In genomic region chr22:31230871-31231621, GRCh38 we compare ENCODE assay signal across 8 cellular contexts. TPM values are rescaled to one million over a fixed set of nuclear protein-coding genes. Genes with fewer than 3 reads are reported as not detected.
A peak's percentile ranks its signal among the peaks of the same experiment; 100 is the strongest.
DNase-seq lines count a peak whose midpoint lies in the region; ATAC-seq, FAIRE-seq and TF ChIP-seq lines count a peak whose summit lies in the region.

No MANE protein-coding gene starts in this region.

- H3K27ac ChIP-seq in coronary artery (peak overlapping the region in 1 of 2 donors; percentile 64), thoracic aorta (peak overlapping the region; percentile 54 to 86)

- H3K36me3 ChIP-seq in thoracic aorta = no peaks in the 10 kb centered on the region

- H3K9me3 ChIP-seq in thoracic aorta = no peaks in the 10 kb centered on the region

- no peak overlapping the region for H3K4me3 ChIP-seq in coronary artery
- no peak overlapping the region for H3K4me3 ChIP-seq in thoracic aorta

- ATAC-seq in thoracic aorta (ENCODE audit: insufficient number of reproducible peaks, low FRiP score, low read depth) = peak; percentile 82
- no peak for ATAC-seq in GM21423 (IDR thresholded peaks at IDR 0.05; ENCODE audit: unreplicated experiment)
- ATAC-seq in HG02588 (IDR thresholded peaks at IDR 0.05; ENCODE audit: unreplicated experiment) = no peak

- TF ChIP-seq CTCF in D721Med (IDR thresholded peaks at IDR 0.05; ENCODE audit: insufficient read depth, missing control alignments) = peak; percentile 73
- TF ChIP-seq CTCF in coronary artery (IDR thresholded peaks at IDR 0.05) = peak; percentile 19
- peak; percentile 63 for TF ChIP-seq CTCF in thoracic aorta (IDR thresholded peaks at IDR 0.05)

- peaks cover 10 to 27% of the 10 kb centered on the region in 2 donors for H3K4me1 ChIP-seq in thoracic aorta (ENCODE audit: control insufficient read depth in 1 of 2, low read depth in 2 of 2)

- FAIRE-seq in D721Med (lab: Jason Lieb, UNC) = no peak

- DNase-seq in D721Med (ENCODE audit: insufficient read length, low spot score) = no peak
- DNase-seq in HUDEP-2 (lab: John Stamatoyannopoulos, UW; ENCODE audit: unreplicated experiment in 76 of 76) = peak in 45 of 76 experiments; percentile 6 to 64 (median 28)
- DNase-seq in UCSD-AML1 (lab: John Stamatoyannopoulos, UW; ENCODE audit: unreplicated experiment) = peak; percentile 70
- DNase-seq in coronary artery (ENCODE audit: low spot score) = no peak
- DNase-seq in lung microvascular endothelial cell (ENCODE audit: low read depth in 2 of 2) = peak; percentile 90
- DNase-seq in thoracic aorta (ENCODE audit: low spot score) = no peak

- no peaks in the 10 kb centered on the region for H3K27me3 ChIP-seq in thoracic aorta (replicated peaks; ENCODE audit: insufficient read depth)

RNA-seq across cellular contexts. Expression of gene LIMK2, which starts 18.9 kb away (rescaled TPM):
- total RNA-seq in lung microvascular endothelial cell = 51.2 and 64.3 TPM in 2 replicates
- 10 to 100 TPM; 38.4 to 76.8 TPM for total RNA-seq in thoracic aorta

Comparison
In these comparisons a context has a peak if more than half of its experiments do, and no peak if none do; other contexts are left out.
1. DNase-seq: peak in HUDEP-2 (45 of 76), UCSD-AML1 (single experiment) and lung microvascular endothelial cell (2 of 2); none in D721Med (single experiment), coronary artery (single experiment) and thoracic aorta (single experiment).
2. CTCF ChIP-seq: peak in every context shown above with its lines; median percentile 73 in D721Med; 63 in thoracic aorta; 19 in coronary artery.